ENCODE assay signal across 40 cellular contexts in genomic region chr1:76639181-76639580, GRCh38.
"Had no signal": no experiment of that assay in that cellular context is flagged by ENCODE, and none has a peak within 500 bp of the region (broad histone marks: within the 10 kb centered on the region; RNA-seq: fewer than 3 reads in every experiment).

No MANE protein-coding gene starts in this region.

- H3K4me3 ChIP-seq: adrenal gland, ascending aorta, body of pancreas, breast epithelium, cardiac muscle cell had no signal

- H3K4me1 Mint-ChIP-seq: activated naive CD4-positive, alpha-beta T cell treated with anti-CD3 and anti-CD28 coated beads, Interleukin-2, amount 10 ng/mL, durations not matched to agents 7 days and 5 days; activated naive CD8-positive, alpha-beta T cell treated with anti-CD3 and anti-CD28 coated beads, Interleukin-2, amount 10 ng/mL, durations not matched to agents 7 days and 5 days; activated naive CD8-positive, alpha-beta T cell treated with anti-CD3 and anti-CD28 coated beads, Interleukin-2, amount 50 U/mL, for 24 hours; activated T-helper 17 cell treated with anti-CD3 and anti-CD28 coated beads, Interleukin-2, amount 50 U/mL, for 72 hours; brain; central memory CD8-positive, alpha-beta T cell had no signal

- H3K4me1 ChIP-seq: adrenal gland, ascending aorta, body of pancreas, breast epithelium had no signal

- FAIRE-seq: astrocyte, bronchial epithelial cell had no signal

- H3K27ac Mint-ChIP-seq: activated naive CD4-positive, alpha-beta T cell treated with anti-CD3 and anti-CD28 coated beads for 36 hours; activated naive CD4-positive, alpha-beta T cell treated with anti-CD3 and anti-CD28 coated beads, Interleukin-2, amount 10 ng/mL, durations not matched to agents 7 days and 5 days; activated naive CD4-positive, alpha-beta T cell treated with anti-CD3 and anti-CD28 coated beads, Interleukin-2, amount 50 U/mL, for 24 hours; activated naive CD4-positive, alpha-beta T cell treated with anti-CD3 and anti-CD28 coated beads, Interleukin-2, amount 50 U/mL, for 72 hours; activated naive CD8-positive, alpha-beta T cell; activated naive CD8-positive, alpha-beta T cell treated with anti-CD3 and anti-CD28 coated beads for 36 hours; activated naive CD8-positive, alpha-beta T cell treated with anti-CD3 and anti-CD28 coated beads, Interleukin-2, amount 10 ng/mL, durations not matched to agents 7 days and 5 days; activated naive CD8-positive, alpha-beta T cell treated with anti-CD3 and anti-CD28 coated beads, Interleukin-2, amount 50 U/mL, for 24 hours; activated T-cell treated with anti-CD3 and anti-CD28 coated beads, Interleukin-2, amount 50 U/mL, for 24 hours; activated T-helper 1 cell treated with anti-CD3 and anti-CD28 coated beads, Interleukin-12 subunit alpha, Interleukin-12 subunit beta, Interleukin-2, Interleukin-4 antibody, amounts not matched to agents 30 ng/mL and 10 ng/mL and 1 ng/mL, durations not matched to agents 14 hours and 24 hours and 36 hours; activated T-helper 17 cell treated with anti-CD3 and anti-CD28 coated beads, Interleukin-2, amount 50 U/mL, for 72 hours; activated T-helper 2 cell treated with anti-CD3 and anti-CD28 coated beads, Interferon-gamma antibody, Interleukin-2, Interleukin-4, amounts not matched to agents 10 μg/mL and 5 μg/mL and 100 μg/mL, durations not matched to agents 14 hours and 24 hours and 36 hours; brain had no signal

- H3K9me3 ChIP-seq: adrenal gland, ascending aorta, body of pancreas, breast epithelium had no signal

- H3K36me3 ChIP-seq: adrenal gland, ascending aorta, brain microvascular endothelial cell, breast epithelium, cardiac muscle cell had no signal

- DNase-seq: activated effector memory CD4-positive, alpha-beta T cell treated with anti-CD3 and anti-CD28 coated beads, Interleukin-2, amount 50 U/mL, for 16 hours; activated effector memory CD4-positive, alpha-beta T cell treated with Interleukin-2 at 50 U/mL for 16 hours; activated gamma-delta T cell; activated gamma-delta T cell treated with Interleukin-2 at 50 U/mL for 16 hours; activated naive CD4-positive, alpha-beta T cell; activated naive CD4-positive, alpha-beta T cell treated with anti-CD3 and anti-CD28 coated beads for 36 hours; activated naive CD4-positive, alpha-beta T cell treated with anti-CD3 and anti-CD28 coated beads, Interleukin-2, amount 10 ng/mL, durations not matched to agents 7 days and 5 days; activated naive CD4-positive, alpha-beta T cell treated with anti-CD3 and anti-CD28 coated beads, Interleukin-2, amount 50 U/mL, for 16 hours; activated naive CD4-positive, alpha-beta T cell treated with Interleukin-2 at 50 U/mL for 16 hours; activated naive CD8-positive, alpha-beta T cell treated with anti-CD3 and anti-CD28 coated beads for 36 hours; activated naive CD8-positive, alpha-beta T cell treated with anti-CD3 and anti-CD28 coated beads, Interleukin-2, amount 10 ng/mL, durations not matched to agents 7 days and 5 days; activated naive CD8-positive, alpha-beta T cell treated with anti-CD3 and anti-CD28 coated beads, Interleukin-2, amount 50 U/mL, for 24 hours; activated T-cell treated with anti-CD3 and anti-CD28 coated beads for 4 hours; activated T-cell treated with anti-CD3 and anti-CD28 coated beads, Interleukin-2, amount 50 U/mL, for 1 hour; activated T-cell treated with anti-CD3 and anti-CD28 coated beads, Interleukin-2, amount 50 U/mL, for 24 hours; activated T-cell treated with anti-CD3 and anti-CD28 coated beads, Interleukin-2, amount 50 U/mL, for 4 hours; activated T-cell treated with anti-CD3 and anti-CD28 coated beads, Interleukin-2, amount 50 U/mL, for 48 hours; activated T-cell treated with anti-CD3 and anti-CD28 coated beads, Interleukin-2, amount 50 U/mL, for 72 hours; adrenal gland; amniotic stem cell; amygdala; anterior cingulate cortex; aorta; body of pancreas; brain microvascular endothelial cell; central memory CD4-positive, alpha-beta T cell; cerebellar nuclear complex had no signal

- H3K36me3 Mint-ChIP-seq: activated naive CD4-positive, alpha-beta T cell treated with anti-CD3 and anti-CD28 coated beads, Interleukin-2, amount 10 ng/mL, durations not matched to agents 7 days and 5 days; activated naive CD4-positive, alpha-beta T cell treated with anti-CD3 and anti-CD28 coated beads, Interleukin-2, amount 50 U/mL, for 24 hours; activated naive CD4-positive, alpha-beta T cell treated with anti-CD3 and anti-CD28 coated beads, Interleukin-2, amount 50 U/mL, for 72 hours; activated naive CD8-positive, alpha-beta T cell; activated naive CD8-positive, alpha-beta T cell treated with anti-CD3 and anti-CD28 coated beads for 36 hours; activated naive CD8-positive, alpha-beta T cell treated with anti-CD3 and anti-CD28 coated beads, Interleukin-2, amount 10 ng/mL, durations not matched to agents 7 days and 5 days; brain had no signal

- H3K27me3 Mint-ChIP-seq: activated naive CD4-positive, alpha-beta T cell treated with anti-CD3 and anti-CD28 coated beads, Interleukin-2, amount 10 ng/mL, durations not matched to agents 7 days and 5 days; activated naive CD8-positive, alpha-beta T cell; activated naive CD8-positive, alpha-beta T cell treated with anti-CD3 and anti-CD28 coated beads for 36 hours; activated naive CD8-positive, alpha-beta T cell treated with anti-CD3 and anti-CD28 coated beads, Interleukin-2, amount 10 ng/mL, durations not matched to agents 7 days and 5 days; activated naive CD8-positive, alpha-beta T cell treated with anti-CD3 and anti-CD28 coated beads, Interleukin-2, amount 50 U/mL, for 24 hours; activated T-cell treated with anti-CD3 and anti-CD28 coated beads, Interleukin-2, amount 50 U/mL, for 24 hours; brain; central memory CD8-positive, alpha-beta T cell had no signal

- H3K27ac ChIP-seq: adrenal gland, ascending aorta, body of pancreas, brain microvascular endothelial cell, breast epithelium, cardiac muscle cell had no signal

- H3K9me3 Mint-ChIP-seq: activated naive CD8-positive, alpha-beta T cell treated with anti-CD3 and anti-CD28 coated beads, Interleukin-2, amount 10 ng/mL, durations not matched to agents 7 days and 5 days; activated T-helper 1 cell treated with anti-CD3 and anti-CD28 coated beads, Interleukin-12 subunit alpha, Interleukin-12 subunit beta, Interleukin-2, Interleukin-4 antibody, amounts not matched to agents 30 ng/mL and 10 ng/mL and 1 ng/mL, durations not matched to agents 14 hours and 24 hours and 36 hours; activated T-helper 17 cell treated with anti-CD3 and anti-CD28 coated beads, Interleukin-2, amount 50 U/mL, for 72 hours; activated T-helper 2 cell treated with anti-CD3 and anti-CD28 coated beads, Interferon-gamma antibody, Interleukin-2, Interleukin-4, amounts not matched to agents 10 μg/mL and 5 μg/mL and 100 μg/mL, durations not matched to agents 14 hours and 24 hours and 36 hours; brain; central memory CD8-positive, alpha-beta T cell had no signal

- H3K4me3 Mint-ChIP-seq: activated naive CD4-positive, alpha-beta T cell treated with anti-CD3 and anti-CD28 coated beads for 36 hours; activated naive CD4-positive, alpha-beta T cell treated with anti-CD3 and anti-CD28 coated beads, Interleukin-2, amount 10 ng/mL, durations not matched to agents 7 days and 5 days; activated naive CD4-positive, alpha-beta T cell treated with anti-CD3 and anti-CD28 coated beads, Interleukin-2, amount 50 U/mL, for 24 hours; activated naive CD8-positive, alpha-beta T cell; activated naive CD8-positive, alpha-beta T cell treated with anti-CD3 and anti-CD28 coated beads for 36 hours; activated naive CD8-positive, alpha-beta T cell treated with anti-CD3 and anti-CD28 coated beads, Interleukin-2, amount 10 ng/mL, durations not matched to agents 7 days and 5 days; activated naive CD8-positive, alpha-beta T cell treated with anti-CD3 and anti-CD28 coated beads, Interleukin-2, amount 50 U/mL, for 24 hours; activated T-cell treated with anti-CD3 and anti-CD28 coated beads, Interleukin-2, amount 50 U/mL, for 24 hours; activated T-cell treated with anti-CD3 and anti-CD28 coated beads, Interleukin-2, amount 50 U/mL, for 4 hours; activated T-cell treated with anti-CD3 and anti-CD28 coated beads, Interleukin-2, amount 50 U/mL, for 72 hours; activated T-helper 1 cell treated with anti-CD3 and anti-CD28 coated beads, Interleukin-12 subunit alpha, Interleukin-12 subunit beta, Interleukin-2, Interleukin-4 antibody, amounts not matched to agents 30 ng/mL and 10 ng/mL and 1 ng/mL, durations not matched to agents 14 hours and 24 hours and 36 hours; activated T-helper 17 cell treated with anti-CD3 and anti-CD28 coated beads, Interleukin-2, amount 50 U/mL, for 72 hours; brain; central memory CD8-positive, alpha-beta T cell had no signal
